ENCODE assay signal across 23 cellular contexts in genomic region chr2:240627736-240628506, GRCh38. TPM values are rescaled to one million over a fixed set of nuclear protein-coding genes. Genes with fewer than 3 reads are reported as not detected.
A peak's percentile ranks its signal among the peaks of the same experiment; 100 is the strongest.
DNase-seq lines count a peak whose midpoint lies in the region; ATAC-seq, FAIRE-seq and TF ChIP-seq lines count a peak whose summit lies in the region.
"Had no signal": no experiment of that assay in that cellular context is flagged by ENCODE, and none has a peak within 500 bp of the region (broad histone marks: within the 10 kb centered on the region; RNA-seq: fewer than 3 reads in every experiment).

No MANE protein-coding gene starts in this region.

- TF ChIP-seq CTCF in H9 (conservative IDR thresholded peaks at IDR 0.05) (no peak), kidney (IDR thresholded peaks at IDR 0.05; ENCODE audit: borderline replicate concordance, extremely low read depth, insufficient read depth) (no peak), hepatocyte (IDR thresholded peaks at IDR 0.05; ENCODE audit: poor library complexity) (no peak)

- no peak overlapping the region for H4K8ac ChIP-seq in H9 (replicated peaks; ENCODE audit: insufficient read length, low read depth, low read length)

- H3K4me3 ChIP-seq in kidney (ENCODE audit: low read length in 2 of 2): no peak overlapping the region
- no peak overlapping the region for H3K4me3 ChIP-seq in hepatocyte
- H3K4me3 ChIP-seq: body of pancreas, stomach, uterus had no signal

- no peaks in the 10 kb centered on the region for H3K79me1 ChIP-seq in H9 (ENCODE audit: insufficient read depth, low read depth, low read length, poor library complexity, severe bottlenecking)

- no peak overlapping the region for H3K27ac Mint-ChIP-seq in H9
- peak overlapping the region; percentile 6 for H3K27ac Mint-ChIP-seq in stimulated activated naive B cell treated with anti-CD40 and anti-IgM and Interleukin-4, amounts not matched to agents 10 μg/mL and 1 μg/mL and 100 μg/mL, for 72 hours
- H3K27ac Mint-ChIP-seq: nephron had no signal

- intact Hi-C loops in kidney (cut with DNase I): no loop called here

- no peak overlapping the region for H3K9ac ChIP-seq in H9 (ENCODE audit: extremely low read depth, insufficient read length, low read length)
- H3K9ac ChIP-seq in kidney (ENCODE audit: low read length in 2 of 2): no peak overlapping the region

- H3K27me3 Mint-ChIP-seq in H9 (ENCODE audit: low read depth): peaks cover 3% of the 10 kb centered on the region; the same call in 1 of the 2 replicates
- H3K27me3 Mint-ChIP-seq in stimulated activated naive B cell treated with anti-CD40 and anti-IgM and Interleukin-4, amounts not matched to agents 10 μg/mL and 1 μg/mL and 100 μg/mL, for 72 hours: peaks cover 0 to 23% of the 10 kb centered on the region in 2 donors
- H3K27me3 Mint-ChIP-seq: activated naive CD8-positive, alpha-beta T cell treated with anti-CD3 and anti-CD28 coated beads for 36 hours had no signal

- no peak overlapping the region for H2BK5ac ChIP-seq in H9 (ENCODE audit: insufficient read length, low read length)

- H3T11ph ChIP-seq in H9 (ENCODE audit: low read length): no peak overlapping the region

- no peak overlapping the region for H3K23ac ChIP-seq in H9 (ENCODE audit: insufficient read length, low read depth, low read length)

- no peak overlapping the region for H2BK12ac ChIP-seq in H9 (ENCODE audit: insufficient read length, low read depth, low read length)

- H2AFZ ChIP-seq in H9 (ENCODE audit: low read length) (no peak overlapping the region), hepatocyte (no peak overlapping the region)

- H3K27me3 ChIP-seq in H9 (ENCODE audit: insufficient read depth, low read length): no peaks in the 10 kb centered on the region; the same call in 1 of the 2 replicates
- H3K27me3 ChIP-seq in hepatocyte: no peaks in the 10 kb centered on the region
- H3K27me3 ChIP-seq: body of pancreas, uterus had no signal

- H3K9me3 Mint-ChIP-seq in H9: peaks cover 9 to 13% of the 10 kb centered on the region in 2 experiments
- H3K9me3 Mint-ChIP-seq in stimulated activated naive B cell treated with anti-CD40 and anti-IgM and Interleukin-4, amounts not matched to agents 10 μg/mL and 1 μg/mL and 100 μg/mL, for 72 hours: peaks cover 5 to 7% of the 10 kb centered on the region in 2 donors

- H3K36me3 Mint-ChIP-seq in H9 (ENCODE audit: insufficient read depth in 1 of 3, low read depth in 3 of 3): peaks cover 0 to 1% (median 0%) of the 10 kb centered on the region in 3 experiments; a peak in 1 of 7 replicates
- peaks cover 7 to 14% of the 10 kb centered on the region in 2 donors for H3K36me3 Mint-ChIP-seq in stimulated activated naive B cell treated with anti-CD40 and anti-IgM and Interleukin-4, amounts not matched to agents 10 μg/mL and 1 μg/mL and 100 μg/mL, for 72 hours
- H3K36me3 Mint-ChIP-seq: memory B cell had no signal

- FAIRE-seq in kidney (lab: Jason Lieb, UNC): no peak

- no peak overlapping the region; the same call in 1 of the 2 replicates for H3K14ac ChIP-seq in H9 (ENCODE audit: insufficient read depth, low read length)

- ATAC-seq in stimulated activated naive B cell treated with anti-CD40 and anti-IgM and Interleukin-4, amounts not matched to agents 10 μg/mL and 1 μg/mL and 100 μg/mL, for 72 hours (replicated peaks): no peak
- ATAC-seq in HG02763 (IDR thresholded peaks at IDR 0.05; ENCODE audit: unreplicated experiment): no peak
- ATAC-seq: body of pancreas had no signal

- no peaks in the 10 kb centered on the region for H3K9me2 ChIP-seq in hepatocyte (replicated peaks; ENCODE audit: insufficient read depth)

- H2AK5ac ChIP-seq in H9 (ENCODE audit: insufficient read length, low read length): no peak overlapping the region

- H2BK20ac ChIP-seq in H9 (ENCODE audit: low read depth, low read length, poor library complexity, severe bottlenecking): no peak overlapping the region

- H3K23me2 ChIP-seq in H9 (ENCODE audit: insufficient read length, low read depth, low read length, poor library complexity, severe bottlenecking): no peaks in the 10 kb centered on the region

- peaks cover 0 to 9% of the 10 kb centered on the region in 2 experiments; a peak in 2 of 4 replicates for H3K4me1 Mint-ChIP-seq in H9
- H3K4me1 Mint-ChIP-seq in stimulated activated naive B cell treated with anti-CD40 and anti-IgM and Interleukin-4, amounts not matched to agents 10 μg/mL and 1 μg/mL and 100 μg/mL, for 72 hours: peaks cover 26 to 32% of the 10 kb centered on the region in 2 donors
- H3K4me1 Mint-ChIP-seq: nephron had no signal

- H3K4me1 ChIP-seq in H9 (ENCODE audit: insufficient read depth, low read length) (no peaks in the 10 kb centered on the region), kidney (ENCODE audit: control insufficient read depth in 1 of 2, insufficient read depth in 1 of 2, low read depth in 1 of 2, low read length in 2 of 2) (no peaks in the 10 kb centered on the region), hepatocyte (ENCODE audit: insufficient read depth) (peaks cover 4% of the 10 kb centered on the region)
- H3K4me1 ChIP-seq: body of pancreas, Caco-2, uterus had no signal

- H3K4me3 Mint-ChIP-seq in H9: no peak overlapping the region
- no peak overlapping the region for H3K4me3 Mint-ChIP-seq in stimulated activated naive B cell treated with anti-CD40 and anti-IgM and Interleukin-4, amounts not matched to agents 10 μg/mL and 1 μg/mL and 100 μg/mL, for 72 hours
- H3K4me3 Mint-ChIP-seq: memory B cell, nephron had no signal

- no CpG with 5 or more reads among the region's 17 CpGs for WGBS in H9 (ENCODE audit: extremely low coverage, insufficient read length, low lambda C conversion rate)
- 92% methylated on average over 15 of the region's 17 CpGs for WGBS in hepatocyte (ENCODE audit: low lambda C conversion rate, missing lambda C conversion rate)

- H3K9me3 ChIP-seq in H9 (ENCODE audit: control insufficient read depth, low read depth, low read length) (no peaks in the 10 kb centered on the region), kidney (ENCODE audit: control insufficient read depth in 1 of 2, low read length in 2 of 2) (no peaks in the 10 kb centered on the region), hepatocyte (ENCODE audit: low read depth) (no peaks in the 10 kb centered on the region)
- H3K9me3 ChIP-seq: body of pancreas, Caco-2, stomach, uterus had no signal

- no peak overlapping the region for H4K91ac ChIP-seq in H9 (ENCODE audit: insufficient read length, low read depth, low read length)

- H3K4ac ChIP-seq in H9 (ENCODE audit: low read depth, low read length): no peak overlapping the region

- peak; percentile 50 for DNase-seq in activated effector memory CD4-positive, alpha-beta T cell treated with anti-CD3 and anti-CD28 coated beads, Interleukin-2, amount 50 U/mL, for 16 hours
- DNase-seq in activated effector memory CD4-positive, alpha-beta T cell treated with Interleukin-2 at 50 U/mL for 16 hours: no peak
- DNase-seq in H9 (peak; percentile 15), kidney (peak; percentile 61), germinal center (ENCODE audit: low spot score) (no peak), hepatocyte (ENCODE audit: low spot score) (no peak)
- DNase-seq in stimulated activated naive B cell treated with anti-CD40 and anti-IgM and Interleukin-4, amounts not matched to agents 10 μg/mL and 1 μg/mL and 100 μg/mL, for 72 hours: no peak
- DNase-seq: activated naive CD8-positive, alpha-beta T cell treated with anti-CD3 and anti-CD28 coated beads for 36 hours; erythroblast; NCI-H1694; NCI-H2227 treated with DMSO at 0.1 percent for 48 hours; RPMI8226; stimulated activated CD4-positive, alpha-beta T cell treated with anti-CD3 and anti-CD28 coated beads, Interleukin-12 subunit alpha, Interleukin-12 subunit beta, amount 100 ng/mL, for 4 hours; stomach had no signal

- no peaks in the 10 kb centered on the region for H4K20me1 ChIP-seq in H9 (ENCODE audit: control insufficient read depth, insufficient read depth, insufficient read length)
- no peaks in the 10 kb centered on the region for H4K20me1 ChIP-seq in hepatocyte (ENCODE audit: insufficient read depth, poor library complexity, severe bottlenecking)

- no peaks in the 10 kb centered on the region for H3K36me3 ChIP-seq in kidney (ENCODE audit: control insufficient read depth in 1 of 2, insufficient read depth in 2 of 2, low read length in 2 of 2)
- no peaks in the 10 kb centered on the region for H3K36me3 ChIP-seq in hepatocyte (replicated peaks; ENCODE audit: insufficient read depth, low read depth)
- H3K36me3 ChIP-seq: uterus had no signal

- H3K27ac ChIP-seq in H9 (ENCODE audit: insufficient read length, low read depth, low read length): no peak overlapping the region
- no peak overlapping the region for H3K27ac ChIP-seq in kidney (ENCODE audit: low read depth in 2 of 2, low read length in 2 of 2)
- H3K27ac ChIP-seq in hepatocyte: no peak overlapping the region
- H3K27ac ChIP-seq: body of pancreas, uterus, VCaP had no signal

- H3K79me2 ChIP-seq in H9 (ENCODE audit: insufficient read depth, low read length): no peaks in the 10 kb centered on the region
- no peaks in the 10 kb centered on the region for H3K79me2 ChIP-seq in hepatocyte

- no peak overlapping the region for H3K56ac ChIP-seq in H9 (ENCODE audit: insufficient read length, low read depth, low read length)

- H3K4me2 ChIP-seq in H9 (ENCODE audit: insufficient read depth, insufficient read length, low read length) (no peak overlapping the region), hepatocyte (no peak overlapping the region)

- H2BK120ac ChIP-seq in H9 (ENCODE audit: low read depth, low read length, poor library complexity, severe bottlenecking): no peak overlapping the region

- H4K5ac ChIP-seq in H9 (ENCODE audit: insufficient read length, low read depth, low read length): no peak overlapping the region

- no peak overlapping the region for H3K18ac ChIP-seq in H9 (ENCODE audit: insufficient read length, low read depth, low read length)

- no peak overlapping the region for H2BK15ac ChIP-seq in H9 (ENCODE audit: low read depth, low read length)

RNA-seq across cellular contexts. Expression of gene GPR35, which starts 2.6 kb away (rescaled TPM):
- 0.66 and 1.4 TPM in 2 replicates for total RNA-seq in H9 (2021)
- total RNA-seq in kidney: 6.7 TPM
- polyA plus RNA-seq in kidney (ENCODE audit: insufficient read depth, low read depth, low replicate concordance): 1.7 TPM
- 14.7 and 17.3 TPM in 2 replicates for total RNA-seq in hepatocyte
- polyA plus RNA-seq in hepatocyte: 10.1 and 10.5 TPM in 2 replicates

RNA-seq across cellular contexts. Expression of gene CAPN10, which starts 41.4 kb away (rescaled TPM):
- total RNA-seq in H9 (2021) (45.0 and 47.4 TPM in 2 replicates), kidney (50.9 TPM), hepatocyte (19.1 and 24.2 TPM in 2 replicates)
- polyA plus RNA-seq in kidney (ENCODE audit: insufficient read depth, low read depth, low replicate concordance) (26.3 TPM), hepatocyte (28.8 and 42.6 TPM in 2 replicates)

RNA-seq across cellular contexts. Expression of gene AQP12B, which starts 54.8 kb away (rescaled TPM):
- not detected in 2 replicates for total RNA-seq in H9 (2021)
- not detected for total RNA-seq in kidney
- not detected for polyA plus RNA-seq in kidney (ENCODE audit: insufficient read depth, low read depth, low replicate concordance)
- 0.04 TPM in 1 of 2 replicates, not detected in the other for total RNA-seq in hepatocyte
- polyA plus RNA-seq in hepatocyte: 0.38 and 0.53 TPM in 2 replicates
- total RNA-seq: activated naive CD8-positive, alpha-beta T cell treated with anti-CD3 and anti-CD28 coated beads for 36 hours; Caco-2; glomerular endothelial cell; pulmonary artery endothelial cell; uterus had no signal

RNA-seq across cellular contexts. Expression of gene RNPEPL1, which starts 59.6 kb away (rescaled TPM):
- total RNA-seq in H9 (2021): 22.5 and 24.7 TPM in 2 replicates
- total RNA-seq in kidney: 77.4 TPM
- polyA plus RNA-seq in kidney (ENCODE audit: insufficient read depth, low read depth, low replicate concordance): 65.4 TPM
- total RNA-seq in hepatocyte: 36.9 and 46.3 TPM in 2 replicates
- 57.2 and 58.1 TPM in 2 replicates for polyA plus RNA-seq in hepatocyte

Comparison
In these comparisons a context has a peak if more than half of its experiments do, and no peak if none do; other contexts are left out.
1. DNase-seq: peak in activated effector memory CD4-positive, alpha-beta T cell treated with anti-CD3 and anti-CD28 coated beads, Interleukin-2, amount 50 U/mL, for 16 hours (single experiment), H9 (single experiment) and kidney (single experiment); none in activated effector memory CD4-positive, alpha-beta T cell treated with Interleukin-2 at 50 U/mL for 16 hours (single experiment), stimulated activated naive B cell treated with anti-CD40 and anti-IgM and Interleukin-4, amounts not matched to agents 10 μg/mL and 1 μg/mL and 100 μg/mL, for 72 hours (single experiment), germinal center (single experiment) and hepatocyte (single experiment).